ENCODE assay signal across 13 cellular contexts in genomic region chr3:141959921-141960554, GRCh38.
DNase-seq lines count a peak whose midpoint lies in the region; ATAC-seq and FAIRE-seq lines count a peak whose summit lies in the region.
"Had no signal": no experiment of that assay in that cellular context is flagged by ENCODE, and none has a peak within 500 bp of the region (broad histone marks: within the 10 kb centered on the region; RNA-seq: fewer than 3 reads in every experiment).

No MANE protein-coding gene starts in this region.

- H3K4me3 ChIP-seq in skeletal muscle cell (ENCODE audit: low read depth, low read length) = no peak overlapping the region
- no peak overlapping the region for H3K4me3 ChIP-seq in small intestine (ENCODE audit: low read depth in 1 of 2, low read length in 2 of 2)

- 63 to 83% (median 73%) methylated on average over 5 of the region's 5 CpGs for WGBS in small intestine, 3 donors

- intact Hi-C loops in Right ventricle myocardium superior (cut with DNase I) = loop anchor here (5.0 kb wide), 1 partner anchor 322 kb away; no protein-coding TSS in a partner anchor

- H3K27ac Mint-ChIP-seq in stimulated activated naive CD8-positive, alpha-beta T cell treated with anti-CD3 and anti-CD28 coated beads, Interleukin-15, amount 100 ng/mL, for 72 hours = no peak overlapping the region
- H3K27ac Mint-ChIP-seq: effector memory CD8-positive, alpha-beta T cell; memory B cell had no signal

- H3K4me3 Mint-ChIP-seq in stimulated activated naive CD8-positive, alpha-beta T cell treated with anti-CD3 and anti-CD28 coated beads, Interleukin-15, amount 100 ng/mL, for 72 hours = no peak overlapping the region
- H3K4me3 Mint-ChIP-seq: effector memory CD8-positive, alpha-beta T cell; memory B cell had no signal

- H3K27me3 ChIP-seq in small intestine (ENCODE audit: control insufficient read depth in 2 of 2, insufficient read depth in 2 of 2, low read length in 2 of 2) = no peaks in the 10 kb centered on the region

- DNase-seq in GM03348 (ENCODE audit: low spot score) = peak; percentile 52
- DNase-seq in amniotic stem cell (lab: John Stamatoyannopoulos, UW) = peak; percentile 61
- DNase-seq in Right ventricle myocardium superior = no peak
- peak; percentile 34 for DNase-seq in skeletal muscle cell (ENCODE audit: low read depth)
- DNase-seq in small intestine = no peak
- DNase-seq in stimulated activated naive CD8-positive, alpha-beta T cell treated with anti-CD3 and anti-CD28 coated beads, Interleukin-15, amount 100 ng/mL, for 72 hours = no peak
- no peak for DNase-seq in NCI-H1417 treated with DMSO at 0.1 percent for 48 hours (lab: John Stamatoyannopoulos, UW)
- DNase-seq in substantia nigra (lab: John Stamatoyannopoulos, UW) = no peak
- DNase-seq: activated T-cell treated with anti-CD3 and anti-CD28 coated beads, Interleukin-2, amount 50 U/mL, for 1 hour; Calu3; effector memory CD8-positive, alpha-beta T cell; NCI-H2227 treated with DMSO at 0.1 percent for 48 hours had no signal

- H3K27me3 Mint-ChIP-seq in stimulated activated naive CD8-positive, alpha-beta T cell treated with anti-CD3 and anti-CD28 coated beads, Interleukin-15, amount 100 ng/mL, for 72 hours = no peaks in the 10 kb centered on the region
- H3K27me3 Mint-ChIP-seq: effector memory CD8-positive, alpha-beta T cell; memory B cell had no signal

- ATAC-seq in Right ventricle myocardium superior (ENCODE audit: poor library complexity) = peak; percentile 55
- ATAC-seq in stimulated activated naive CD8-positive, alpha-beta T cell treated with anti-CD3 and anti-CD28 coated beads, Interleukin-15, amount 100 ng/mL, for 72 hours = no peak
- ATAC-seq: effector memory CD8-positive, alpha-beta T cell had no signal

- FAIRE-seq in small intestine (lab: Jason Lieb, UNC) = no peak

- H3K27ac ChIP-seq in small intestine (ENCODE audit: low read depth in 1 of 2, low read length in 1 of 2) = peak overlapping the region in 1 of 2 donors; percentile 69
- no peak overlapping the region for H3K27ac ChIP-seq in substantia nigra (ENCODE audit: low read depth, low read length, poor library complexity, severe bottlenecking)

- H3K36me3 ChIP-seq in small intestine (ENCODE audit: control insufficient read depth in 2 of 2, insufficient read depth in 2 of 2, low read length in 2 of 2) = peaks cover 3 to 12% of the 10 kb centered on the region in 2 donors

- peaks cover 5% of the 10 kb centered on the region for H3K4me1 Mint-ChIP-seq in stimulated activated naive CD8-positive, alpha-beta T cell treated with anti-CD3 and anti-CD28 coated beads, Interleukin-15, amount 100 ng/mL, for 72 hours
- H3K4me1 Mint-ChIP-seq: memory B cell had no signal

- no peaks in the 10 kb centered on the region for H3K9me3 ChIP-seq in small intestine (ENCODE audit: control insufficient read depth, low read depth)

- no peaks in the 10 kb centered on the region for H3K9me3 Mint-ChIP-seq in stimulated activated naive CD8-positive, alpha-beta T cell treated with anti-CD3 and anti-CD28 coated beads, Interleukin-15, amount 100 ng/mL, for 72 hours
- H3K9me3 Mint-ChIP-seq: effector memory CD8-positive, alpha-beta T cell; memory B cell had no signal

- no peaks in the 10 kb centered on the region for H3K4me1 ChIP-seq in small intestine (ENCODE audit: control insufficient read depth in 2 of 2, insufficient read depth in 1 of 2, low read depth in 1 of 2, low read length in 1 of 2)

Comparison
In these comparisons a context has a peak if more than half of its experiments do, and no peak if none do; other contexts are left out.
1. DNase-seq: peak in GM03348 (single experiment), amniotic stem cell (single experiment) and skeletal muscle cell (single experiment); none in Right ventricle myocardium superior (single experiment), small intestine (single experiment), stimulated activated naive CD8-positive, alpha-beta T cell treated with anti-CD3 and anti-CD28 coated beads, Interleukin-15, amount 100 ng/mL, for 72 hours (0 of 2), NCI-H1417 treated with DMSO at 0.1 percent for 48 hours (single experiment) and substantia nigra (0 of 49).